In genomic region chr18:2970762-2971659, GRCh38 we compare ENCODE assay signal across 1 cellular context.
TF ChIP-seq lines count a peak whose summit lies in the region.

No MANE protein-coding gene starts in this region.

TF ChIP-seq in HepG2, 621 proteins besides CTCF, POLR2A, EP300 and RAD21 (continued from another document):
- TF ChIP-seq HIVEP1 (CRISPR knock-in tag; IDR thresholded peaks at IDR 0.05) (no peak), AHR (CRISPR knock-in tag; IDR thresholded peaks at IDR 0.05) (no peak), SALL1 (CRISPR knock-in tag; IDR thresholded peaks at IDR 0.05) (peak; percentile 14; the same call in 1 of the 2 replicates), ZNF337 (CRISPR knock-in tag; IDR thresholded peaks at IDR 0.05; ENCODE audit: borderline replicate concordance, low read depth) (no peak), MEIS2 (CRISPR knock-in tag; IDR thresholded peaks at IDR 0.05) (no peak), RBM22 (optimal IDR thresholded peaks at IDR 0.05; ENCODE audit: low read length) (peak; percentile 83), ZNF235 (CRISPR knock-in tag; IDR thresholded peaks at IDR 0.05; ENCODE audit: borderline replicate concordance) (no peak), CCAR2 (optimal IDR thresholded peaks at IDR 0.05; ENCODE audit: low read depth, low read length) (no peak), ZNF609 (CRISPR knock-in tag; IDR thresholded peaks at IDR 0.05; ENCODE audit: borderline replicate concordance) (0 out of 2 replicates have a peak, but pooled peaks have one; percentile 18), RXRA (CRISPR knock-in tag; IDR thresholded peaks at IDR 0.05) (no peak), SOX6 (IDR thresholded peaks at IDR 0.05) (no peak), SOX6 (CRISPR knock-in tag; IDR thresholded peaks at IDR 0.05) (peak; percentile 45; the same call in 1 of the 2 replicates), ZNF33A (CRISPR knock-in tag; IDR thresholded peaks at IDR 0.05; ENCODE audit: borderline replicate concordance) (no peak), PAF1 (CRISPR knock-in tag; IDR thresholded peaks at IDR 0.05) (no peak), TCF7 (IDR thresholded peaks at IDR 0.05; ENCODE audit: low read depth) (peak; percentile 73), POGZ (CRISPR knock-in tag; IDR thresholded peaks at IDR 0.05) (peak; percentile 50; the same call in 1 of the 2 replicates), MIER3 (CRISPR knock-in tag; IDR thresholded peaks at IDR 0.05; ENCODE audit: borderline replicate concordance) (no peak), GPN1 (CRISPR knock-in tag; IDR thresholded peaks at IDR 0.05; ENCODE audit: borderline replicate concordance) (no peak), CEBPB (IDR thresholded peaks at IDR 0.05; ENCODE audit: borderline replicate concordance, low read depth, low read length) (peak; percentile 41; the same call in 1 of the 2 replicates), ZNF292 (CRISPR knock-in tag; IDR thresholded peaks at IDR 0.05; ENCODE audit: borderline replicate concordance, low read depth) (no peak), ZSCAN5A (CRISPR knock-in tag; IDR thresholded peaks at IDR 0.05; ENCODE audit: borderline replicate concordance) (no peak), TRIM24 (CRISPR knock-in tag; IDR thresholded peaks at IDR 0.05) (no peak), ZNF777 (CRISPR knock-in tag; IDR thresholded peaks at IDR 0.05) (no peak), DMAP1 (CRISPR knock-in tag; IDR thresholded peaks at IDR 0.05) (no peak), GATA4 (IDR thresholded peaks at IDR 0.05; ENCODE audit: borderline replicate concordance, low read depth) (no peak), PCBP2 (optimal IDR thresholded peaks at IDR 0.05; ENCODE audit: low read depth, low read length, poor library complexity, severe bottlenecking) (no peak), HOXA9 (CRISPR knock-in tag; IDR thresholded peaks at IDR 0.05; ENCODE audit: borderline replicate concordance) (no peak), NR2F6 (IDR thresholded peaks at IDR 0.05) (peak; percentile 39), NR2F6 (CRISPR knock-in tag; IDR thresholded peaks at IDR 0.05) (no peak), MYC (CRISPR knock-in tag; IDR thresholded peaks at IDR 0.05; ENCODE audit: borderline replicate concordance) (no peak), MED1 (CRISPR knock-in tag; IDR thresholded peaks at IDR 0.05) (0 out of 2 replicates have a peak, but pooled peaks have one; percentile 27), SOX13 (IDR thresholded peaks at IDR 0.05) (no peak), SOX13 (CRISPR knock-in tag; conservative IDR thresholded peaks at IDR 0.05 in 1 of 2, IDR thresholded peaks at IDR 0.05 in 1 of 2) (peak in 1 of 2 experiments; percentile 35; a peak in 1 of 4 replicates), IRF2 (CRISPR knock-in tag; IDR thresholded peaks at IDR 0.05) (no peak), ZNF550 (CRISPR knock-in tag; IDR thresholded peaks at IDR 0.05; ENCODE audit: borderline replicate concordance) (no peak), SAP130 (CRISPR knock-in tag; IDR thresholded peaks at IDR 0.05; ENCODE audit: low read depth) (0 out of 2 replicates have a peak, but pooled peaks have one; percentile 14), ZBTB38 (CRISPR knock-in tag; IDR thresholded peaks at IDR 0.05) (0 out of 2 replicates have a peak, but pooled peaks have one; percentile 32)
- TF ChIP-seq, protein P1, sequence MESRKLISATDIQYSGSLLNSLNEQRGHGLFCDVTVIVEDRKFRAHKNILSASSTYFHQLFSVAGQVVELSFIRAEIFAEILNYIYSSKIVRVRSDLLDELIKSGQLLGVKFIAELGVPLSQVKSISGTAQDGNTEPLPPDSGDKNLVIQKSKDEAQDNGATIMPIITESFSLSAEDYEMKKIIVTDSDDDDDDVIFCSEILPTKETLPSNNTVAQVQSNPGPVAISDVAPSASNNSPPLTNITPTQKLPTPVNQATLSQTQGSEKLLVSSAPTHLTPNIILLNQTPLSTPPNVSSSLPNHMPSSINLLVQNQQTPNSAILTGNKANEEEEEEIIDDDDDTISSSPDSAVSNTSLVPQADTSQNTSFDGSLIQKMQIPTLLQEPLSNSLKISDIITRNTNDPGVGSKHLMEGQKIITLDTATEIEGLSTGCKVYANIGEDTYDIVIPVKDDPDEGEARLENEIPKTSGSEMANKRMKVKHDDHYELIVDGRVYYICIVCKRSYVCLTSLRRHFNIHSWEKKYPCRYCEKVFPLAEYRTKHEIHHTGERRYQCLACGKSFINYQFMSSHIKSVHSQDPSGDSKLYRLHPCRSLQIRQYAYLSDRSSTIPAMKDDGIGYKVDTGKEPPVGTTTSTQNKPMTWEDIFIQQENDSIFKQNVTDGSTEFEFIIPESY (CRISPR knock-in tag; IDR thresholded peaks at IDR 0.05): peak; percentile 74
